Comparison of ENCODE assay signal across 15 cellular contexts in genomic region chr12:116361404-116362223, GRCh38.
DNase-seq lines count a peak whose midpoint lies in the region; ATAC-seq, FAIRE-seq and TF ChIP-seq lines count a peak whose summit lies in the region.
"Had no signal": no experiment of that assay in that cellular context is flagged by ENCODE, and none has a peak within 500 bp of the region (broad histone marks: within the 10 kb centered on the region; RNA-seq: fewer than 3 reads in every experiment).

No MANE protein-coding gene starts in this region.

- H3K9ac ChIP-seq in MM.1S (ENCODE audit: low read length): peak overlapping the region; percentile 74

- no peaks in the 10 kb centered on the region for H3K9me3 Mint-ChIP-seq in activated CD4-positive, alpha-beta T cell treated with anti-CD3 and anti-CD28 coated beads for 36 hours (ENCODE audit: low read depth)
- H3K9me3 Mint-ChIP-seq: T-cell had no signal

- CTCF ChIA-PET in activated CD4-positive, alpha-beta T cell treated with anti-CD3 and anti-CD28 coated beads for 36 hours (lab: Charles Lee): no interaction called here

- no peaks in the 10 kb centered on the region for H3K79me2 ChIP-seq in MM.1S (ENCODE audit: low read length)

- TF ChIP-seq CTCF in MM.1S (IDR thresholded peaks at IDR 0.05; ENCODE audit: low read length): no peak
- TF ChIP-seq CTCF in spleen (IDR thresholded peaks at IDR 0.05 in 8 of 11, conservative IDR thresholded peaks at IDR 0.05 in 3 of 11): no peak

- POLR2A ChIA-PET in activated CD4-positive, alpha-beta T cell treated with anti-CD3 and anti-CD28 coated beads for 36 hours (lab: Charles Lee): no interaction called here

- no peak for ATAC-seq in activated CD4-positive, alpha-beta T cell treated with anti-CD3 and anti-CD28 coated beads for 36 hours
- no peak for ATAC-seq in HG02884 (IDR thresholded peaks at IDR 0.05; ENCODE audit: unreplicated experiment)
- ATAC-seq: heart right ventricle, T-cell had no signal

- FAIRE-seq in HTR-8/SVneo (lab: Jason Lieb, UNC): no peak
- FAIRE-seq: endothelial cell of umbilical vein had no signal

- H3K9me2 ChIP-seq in MM.1S (replicated peaks; ENCODE audit: insufficient read depth, low read length): no peaks in the 10 kb centered on the region

- no peaks in the 10 kb centered on the region for H3K27me3 ChIP-seq in MM.1S (replicated peaks; ENCODE audit: insufficient read depth, low read length)
- H3K27me3 ChIP-seq in SJCRH30: no peaks in the 10 kb centered on the region
- no peaks in the 10 kb centered on the region for H3K27me3 ChIP-seq in spleen (replicated peaks in 1 of 7)
- H3K27me3 ChIP-seq: breast epithelium, heart right ventricle had no signal

- peak; percentile 23 for DNase-seq in activated CD4-positive, alpha-beta T cell treated with anti-CD3 and anti-CD28 coated beads for 36 hours
- DNase-seq in activated CD4-positive, alpha-beta T cell treated with anti-CD3 and anti-CD28 coated beads, Interleukin-2, amount 50 U/mL, for 1 hour: no peak
- DNase-seq in MM.1S: peak; percentile 84
- peak; percentile 89 to 94 for DNase-seq in SJCRH30
- peak; percentile 68 for DNase-seq in spleen
- DNase-seq in HTR-8/SVneo (ENCODE audit: insufficient read length, low spot score): no peak
- DNase-seq in NAMALWA (ENCODE audit: low spot score): no peak
- DNase-seq: activated effector memory CD4-positive, alpha-beta T cell treated with anti-CD3 and anti-CD28 coated beads, Interleukin-2, amount 50 U/mL, for 16 hours; heart right ventricle; left ventricle myocardium inferior; stimulated activated naive CD4-positive, alpha-beta T cell treated with Interleukin-2 at 50 U/mL for 16 hours had no signal

- H3F3A ChIP-seq in MM.1S (ENCODE audit: insufficient read depth, low read length): peaks cover 23% of the 10 kb centered on the region

- H3K9me3 ChIP-seq in MM.1S (replicated peaks; ENCODE audit: insufficient read depth, low read length): no peaks in the 10 kb centered on the region
- H3K9me3 ChIP-seq in SJCRH30 (replicated peaks): no peaks in the 10 kb centered on the region
- no peaks in the 10 kb centered on the region for H3K9me3 ChIP-seq in spleen
- H3K9me3 ChIP-seq: breast epithelium, heart right ventricle, left ventricle myocardium inferior had no signal

- no peak overlapping the region for H3K4me3 Mint-ChIP-seq in activated CD4-positive, alpha-beta T cell treated with anti-CD3 and anti-CD28 coated beads for 36 hours

- H4K20me1 ChIP-seq in MM.1S (ENCODE audit: insufficient read depth, low read length): no peaks in the 10 kb centered on the region

- 61 to 72% (median 65%) methylated on average over 16 to 19 of the region's 19 CpGs for WGBS in spleen, 5 donors

- no peaks in the 10 kb centered on the region for H3K36me3 ChIP-seq in MM.1S (replicated peaks; ENCODE audit: insufficient read depth, low read length)
- no peaks in the 10 kb centered on the region for H3K36me3 ChIP-seq in SJCRH30
- no peaks in the 10 kb centered on the region for H3K36me3 ChIP-seq in spleen
- H3K36me3 ChIP-seq: breast epithelium, heart right ventricle, left ventricle myocardium inferior had no signal

- no peak for TF ChIP-seq POLR2A in spleen (IDR thresholded peaks at IDR 0.05)

- no peaks in the 10 kb centered on the region for H3K27me3 Mint-ChIP-seq in activated CD4-positive, alpha-beta T cell treated with anti-CD3 and anti-CD28 coated beads for 36 hours
- H3K27me3 Mint-ChIP-seq: T-cell had no signal

- 0 out of 2 replicates have a peak overlapping the region, but pooled peaks have one; percentile 25 for H3K4me3 ChIP-seq in MM.1S (ENCODE audit: low read length)
- no peak overlapping the region for H3K4me3 ChIP-seq in SJCRH30
- no peak overlapping the region for H3K4me3 ChIP-seq in spleen
- H3K4me3 ChIP-seq: breast epithelium, heart right ventricle, left ventricle myocardium inferior had no signal

- peaks cover 27% of the 10 kb centered on the region for H3K4me1 Mint-ChIP-seq in activated CD4-positive, alpha-beta T cell treated with anti-CD3 and anti-CD28 coated beads for 36 hours

- H3K27ac ChIP-seq in MM.1S (ENCODE audit: low read length): peak overlapping the region; percentile 99
- H3K27ac ChIP-seq in SJCRH30: no peak overlapping the region
- H3K27ac ChIP-seq in spleen: peak overlapping the region in 4 of 8 donors; percentile 53 to 84 (median 83)
- H3K27ac ChIP-seq: breast epithelium, heart right ventricle, left ventricle myocardium inferior had no signal

- no peak overlapping the region for H3K27ac Mint-ChIP-seq in activated CD4-positive, alpha-beta T cell treated with anti-CD3 and anti-CD28 coated beads for 36 hours

- 0 out of 2 replicates have a peak overlapping the region, but pooled peaks have one; percentile 0 for H2AFZ ChIP-seq in MM.1S (ENCODE audit: low read length)

- H3K4me1 ChIP-seq in MM.1S (ENCODE audit: low read length): peaks cover 26% of the 10 kb centered on the region
- peaks cover 21% of the 10 kb centered on the region for H3K4me1 ChIP-seq in SJCRH30
- peaks cover 15 to 35% (median 26%) of the 10 kb centered on the region in 6 donors for H3K4me1 ChIP-seq in spleen
- H3K4me1 ChIP-seq: breast epithelium had no signal

- peak overlapping the region; percentile 76 for H3K4me2 ChIP-seq in MM.1S (ENCODE audit: low read depth, low read length)

- intact Hi-C loops in activated CD4-positive, alpha-beta T cell treated with anti-CD3 and anti-CD28 coated beads for 36 hours (cut with DNase I, micrococcal nuclease): no loop called here
- intact Hi-C loops in spleen (cut with DNase I; ENCODE audit: low total_unique reads): no loop called here

- H3K36me3 Mint-ChIP-seq in activated CD4-positive, alpha-beta T cell treated with anti-CD3 and anti-CD28 coated beads for 36 hours (ENCODE audit: low read depth): no peaks in the 10 kb centered on the region
- H3K36me3 Mint-ChIP-seq: T-cell had no signal

Comparison
In these comparisons a context has a peak if more than half of its experiments do, and no peak if none do; other contexts are left out.
1. DNase-seq: peak in activated CD4-positive, alpha-beta T cell treated with anti-CD3 and anti-CD28 coated beads for 36 hours (single experiment), MM.1S (single experiment), SJCRH30 (2 of 2) and spleen (single experiment); none in activated CD4-positive, alpha-beta T cell treated with anti-CD3 and anti-CD28 coated beads, Interleukin-2, amount 50 U/mL, for 1 hour (single experiment), HTR-8/SVneo (single experiment) and NAMALWA (single experiment).